In the genomic region with DNA sequence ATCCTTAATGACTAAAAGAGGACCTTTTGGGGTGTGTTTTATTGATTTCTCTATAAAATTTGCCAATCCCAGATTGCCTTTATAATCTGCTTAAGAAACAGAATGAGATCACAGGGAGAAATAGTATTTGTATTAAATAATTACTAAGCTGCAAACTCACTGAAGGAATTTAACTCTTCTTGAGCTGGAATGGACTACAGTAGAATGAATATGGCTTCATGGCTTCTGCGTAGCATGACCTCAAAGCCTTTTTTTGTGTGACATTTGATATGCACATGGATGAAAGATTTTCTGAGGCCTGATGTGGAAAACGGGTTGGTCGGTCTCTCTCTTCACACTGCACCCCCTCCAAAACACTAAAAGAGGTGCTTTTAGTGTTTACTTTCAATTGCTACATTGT, we compare ENCODE assay signal across 18 cellular contexts.
"Had no signal": no experiment of that assay in that cellular context is flagged by ENCODE, and none has a peak within 500 bp of the region (broad histone marks: within the 10 kb centered on the region; RNA-seq: fewer than 3 reads in every experiment).

No MANE protein-coding gene starts in this region.

- H3K36me3 ChIP-seq: colonic mucosa had no signal

- H3K27ac ChIP-seq: ascending aorta, colonic mucosa, right atrium auricular region, upper lobe of right lung, VCaP had no signal

- H3K27me3 Mint-ChIP-seq: activated CD4-positive, alpha-beta T cell treated with anti-CD3 and anti-CD28 coated beads for 36 hours; activated CD8-positive, alpha-beta T cell treated with anti-CD3 and anti-CD28 coated beads for 36 hours; naive thymus-derived CD4-positive, alpha-beta T cell had no signal

- H3K27me3 ChIP-seq: ascending aorta, colonic mucosa, right atrium auricular region, upper lobe of right lung had no signal

- H3K4me3 ChIP-seq: colonic mucosa, right atrium auricular region, upper lobe of right lung had no signal

- FAIRE-seq: frontal cortex had no signal

- H3K9me3 Mint-ChIP-seq: activated CD8-positive, alpha-beta T cell treated with anti-CD3 and anti-CD28 coated beads for 36 hours; activated T-helper 1 cell treated with anti-CD3 and anti-CD28 coated beads, Interleukin-12 subunit alpha, Interleukin-12 subunit beta, Interleukin-2, Interleukin-4 antibody, amounts not matched to agents 30 ng/mL and 10 ng/mL and 1 ng/mL, durations not matched to agents 14 hours and 24 hours and 36 hours; naive thymus-derived CD4-positive, alpha-beta T cell had no signal

- DNase-seq: activated CD4-positive, alpha-beta T cell treated with anti-CD3 and anti-CD28 coated beads for 36 hours; activated CD8-positive, alpha-beta memory T cell treated with anti-CD3 and anti-CD28 coated beads, Interleukin-2, amount 50 U/mL, for 48 hours; activated CD8-positive, alpha-beta T cell treated with anti-CD3 and anti-CD28 coated beads for 36 hours; activated naive CD4-positive, alpha-beta T cell; colonic mucosa; midbrain; naive thymus-derived CD4-positive, alpha-beta T cell; stimulated activated CD4-positive, alpha-beta T cell treated with anti-CD3 and anti-CD28 coated beads, Interleukin-12 subunit alpha, Interleukin-12 subunit beta, amount 100 ng/mL, for 4 hours; stimulated activated CD4-positive, alpha-beta T cell treated with anti-CD3 and anti-CD28 coated beads, Interleukin-2, amount 100 ng/mL, for 48 hours; stimulated activated CD8-positive, alpha-beta memory T cell treated with anti-CD3 and anti-CD28 coated beads, Interleukin-4, amount 100 ng/mL, for 48 hours; stimulated activated naive CD8-positive, alpha-beta T cell treated with anti-CD3 and anti-CD28 coated beads, Interleukin-15, Interleukin-2, amounts not matched to agents 100 U/mL and 50 U/mL, for 24 hours; T-helper 1 cell; upper lobe of right lung had no signal

- H3K27ac Mint-ChIP-seq: activated CD4-positive, alpha-beta T cell treated with anti-CD3 and anti-CD28 coated beads for 36 hours; activated CD8-positive, alpha-beta T cell treated with anti-CD3 and anti-CD28 coated beads for 36 hours; activated T-helper 1 cell treated with anti-CD3 and anti-CD28 coated beads, Interleukin-12 subunit alpha, Interleukin-12 subunit beta, Interleukin-2, Interleukin-4 antibody, amounts not matched to agents 30 ng/mL and 10 ng/mL and 1 ng/mL, durations not matched to agents 14 hours and 24 hours and 36 hours; naive thymus-derived CD4-positive, alpha-beta T cell had no signal

- H3K9me3 ChIP-seq: ascending aorta, colonic mucosa, right atrium auricular region, upper lobe of right lung had no signal

- H3K4me3 Mint-ChIP-seq: activated CD4-positive, alpha-beta T cell treated with anti-CD3 and anti-CD28 coated beads for 36 hours; activated CD8-positive, alpha-beta T cell treated with anti-CD3 and anti-CD28 coated beads for 36 hours; activated T-helper 1 cell treated with anti-CD3 and anti-CD28 coated beads, Interleukin-12 subunit alpha, Interleukin-12 subunit beta, Interleukin-2, Interleukin-4 antibody, amounts not matched to agents 30 ng/mL and 10 ng/mL and 1 ng/mL, durations not matched to agents 14 hours and 24 hours and 36 hours had no signal

- ATAC-seq: activated CD4-positive, alpha-beta T cell treated with anti-CD3 and anti-CD28 coated beads for 36 hours; activated CD8-positive, alpha-beta T cell treated with anti-CD3 and anti-CD28 coated beads for 36 hours; naive thymus-derived CD4-positive, alpha-beta T cell; stimulated activated naive CD8-positive, alpha-beta T cell treated with anti-CD3 and anti-CD28 coated beads, Interleukin-15, Interleukin-2, amounts not matched to agents 100 U/mL and 50 U/mL, for 24 hours had no signal
